ENCODE assay signal across 8 cellular contexts in the genomic region with DNA sequence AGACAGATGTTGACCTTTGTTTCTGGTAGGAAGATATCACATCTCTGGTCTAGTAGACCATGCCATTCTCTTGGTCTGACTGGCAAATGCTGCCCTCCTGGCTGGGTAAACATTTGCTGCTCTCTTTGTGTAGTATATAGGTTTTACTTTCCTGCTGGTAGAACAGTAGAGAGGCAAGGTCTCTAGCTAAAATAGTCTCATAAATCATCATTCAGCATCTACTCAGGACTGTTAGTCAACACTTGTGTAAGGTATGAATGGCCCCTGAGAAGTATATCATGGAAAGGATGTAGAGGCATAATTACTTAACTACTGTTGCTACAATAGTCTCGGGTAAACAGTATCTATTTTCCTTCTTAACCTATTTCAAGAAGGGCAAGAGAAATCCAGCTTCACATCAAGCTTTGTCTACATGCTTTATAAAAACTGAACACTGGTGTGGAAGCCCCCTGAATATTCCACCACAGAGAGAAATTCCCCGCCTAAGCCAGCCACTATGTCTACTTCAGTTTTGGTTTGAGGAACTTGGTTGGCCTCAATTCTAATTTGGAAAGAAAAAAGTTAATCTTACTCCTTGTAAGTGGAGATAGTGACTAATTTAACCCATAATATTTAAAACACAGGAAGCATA. TPM values are rescaled to one million over a fixed set of nuclear protein-coding genes. Genes with fewer than 3 reads are reported as not detected.
A peak's percentile ranks its signal among the peaks of the same experiment; 100 is the strongest.
DNase-seq lines count a peak whose midpoint lies in the region; ATAC-seq, FAIRE-seq and TF ChIP-seq lines count a peak whose summit lies in the region.

No MANE protein-coding gene starts in this region.

- H3K4me3 ChIP-seq in GM12878 (no peak overlapping the region), mesendoderm (ENCODE audit: low read length) (no peak overlapping the region)

- H3K4me2 ChIP-seq in GM12878 (ENCODE audit: control insufficient read depth, insufficient read depth) (peak overlapping the region; percentile 49), mesendoderm (ENCODE audit: low read length) (no peak overlapping the region)

- no peaks in the 10 kb centered on the region; the same call in 2 of the 3 replicates for H3K9me3 ChIP-seq in GM12878 (replicated peaks; ENCODE audit: control insufficient read depth, insufficient read depth, low read length)

- H2AFZ ChIP-seq in GM12878 (ENCODE audit: control insufficient read depth, low read depth, low read length) = peak overlapping the region; percentile 38

- no peaks in the 10 kb centered on the region for H4K20me1 ChIP-seq in GM12878 (ENCODE audit: control insufficient read depth, insufficient read depth)

- H3K79me2 ChIP-seq in GM12878 (ENCODE audit: control insufficient read depth, insufficient read depth, low read length) (no peaks in the 10 kb centered on the region), mesendoderm (ENCODE audit: control insufficient read depth, insufficient read depth, low read length) (no peaks in the 10 kb centered on the region)

- H3K23ac ChIP-seq in mesendoderm (ENCODE audit: low read length) = no peak overlapping the region

- H4K8ac ChIP-seq in mesendoderm (ENCODE audit: low read depth, low read length) = no peak overlapping the region

- 0% methylated on average over 2 of the region's 2 CpGs for whole genome bisulfite sequencing in GM12878 (ENCODE audit: insufficient coverage, insufficient replicate concordance, low lambda C conversion rate, missing lambda C conversion rate)
- no CpG with 5 or more reads among the region's 2 CpGs for WGBS in mesendoderm (ENCODE audit: extremely low coverage, insufficient coverage, low lambda C conversion rate)

- TF ChIP-seq EP300 in GM12878 (IDR thresholded peaks at IDR 0.05; ENCODE audit: borderline replicate concordance in 1 of 2, control insufficient read depth in 1 of 2, low read depth in 2 of 2, low read length in 2 of 2) = peak; percentile 37 to 72; a peak in 1 of 4 replicates

- no peak overlapping the region for H4K5ac ChIP-seq in mesendoderm (ENCODE audit: low read length)

- in situ Hi-C loops in GM12878 (cut with MboI) = no loop called here

- H3K27ac ChIP-seq in GM12878 (ENCODE audit: control insufficient read depth, insufficient read depth) = peak overlapping the region; percentile 49
- no peak overlapping the region for H3K27ac ChIP-seq in mesendoderm (ENCODE audit: low read depth, low read length)

- no peak overlapping the region for H3K9ac ChIP-seq in GM12878 (ENCODE audit: control insufficient read depth, insufficient read depth, low read length)
- no peak overlapping the region for H3K9ac ChIP-seq in mesendoderm (ENCODE audit: low read length)

- BruUV-seq in GM12878 (replicated peaks; lab: Mats Ljungman, UMichigan) = TSS peak; percentile 98

- TF ChIP-seq RAD21 in GM12878 (IDR thresholded peaks at IDR 0.05; ENCODE audit: insufficient read depth, low read depth, low read length) = peak; percentile 13; the same call in 1 of the 2 replicates

- POLR2A ChIA-PET in GM12878 (lab: Charles Lee) = interaction anchor here (0.8 to 2.6 kb wide), 9 partner anchors 15 to 132 kb away, joined by 3 to 9 read pairs (median 4); no protein-coding TSS in a partner anchor

- no peaks in the 10 kb centered on the region for H3K27me3 ChIP-seq in GM12878 (replicated peaks in 1 of 2; ENCODE audit: control insufficient read depth in 2 of 2, insufficient read depth in 2 of 2, low read length in 1 of 2)
- H3K27me3 ChIP-seq in mesendoderm (ENCODE audit: insufficient read depth, low read length, poor library complexity) = no peaks in the 10 kb centered on the region

- no peak overlapping the region for H3K4ac ChIP-seq in mesendoderm (ENCODE audit: low read depth, low read length)

- CTCF ChIA-PET in GM12878 (lab: Yijun Ruan, JAX) = interaction anchor here (0.6 to 1.4 kb wide), 3 partner anchors 12 to 85 kb away, joined by 3 to 8 read pairs (median 5); no protein-coding TSS in a partner anchor

- peak; percentile 41 for FAIRE-seq in GM12878 (lab: Jason Lieb, UNC)
- FAIRE-seq in RCC 7860 (lab: Jason Lieb, UNC) = no peak

- RAD21 ChIA-PET in GM12878 (lab: Charles Lee; ENCODE audit: unreplicated experiment) = interaction anchor here (0.8 to 2.2 kb wide), 13 partner anchors 16 to 152 kb away, joined by 3 to 14 read pairs (median 4); partner anchors contain the start of gene MYCBP2

- peaks cover 13% of the 10 kb centered on the region for H3K4me1 ChIP-seq in GM12878 (ENCODE audit: control insufficient read depth, insufficient read depth, low read length)
- H3K4me1 ChIP-seq in mesendoderm (ENCODE audit: control insufficient read depth, low read depth, low read length) = no peaks in the 10 kb centered on the region

- no peak overlapping the region for H2AK5ac ChIP-seq in mesendoderm (ENCODE audit: low read length)

- no peak overlapping the region for H3K56ac ChIP-seq in mesendoderm (ENCODE audit: low read length)

- TF ChIP-seq POLR2A in GM12878 (IDR thresholded peaks at IDR 0.05; ENCODE audit: low read depth, low read length) = no peak

- peak; percentile 66 for ATAC-seq in GM18867 (IDR thresholded peaks at IDR 0.05; ENCODE audit: unreplicated experiment)
- ATAC-seq in HG02642 (IDR thresholded peaks at IDR 0.05; ENCODE audit: poor library complexity, unreplicated experiment) = peak; percentile 68
- peak; percentile 81 for ATAC-seq in GM12878
- no peak for ATAC-seq in left colon

- H2BK15ac ChIP-seq in mesendoderm (replicated peaks; ENCODE audit: low read depth) = no peak overlapping the region

- DNase-seq in NCI-H1436 treated with DMSO at 0.1 percent for 48 hours (lab: John Stamatoyannopoulos, UW) = peak; percentile 93
- DNase-seq in GM12878 (ENCODE audit: low read depth, low spot score) = no peak
- no peak for DNase-seq in RCC 7860 (ENCODE audit: low spot score)
- DNase-seq in left colon = no peak
- no peak for DNase-seq in mesendoderm
- DNase-seq in SKM-1 treated with dmso at 0.1 percent for 144 hours (lab: John Stamatoyannopoulos, UW; ENCODE audit: unreplicated experiment) = no peak

- no peak overlapping the region for H3K18ac ChIP-seq in mesendoderm (ENCODE audit: low read length)

- H3K36me3 ChIP-seq in GM12878 (ENCODE audit: control insufficient read depth in 2 of 2, insufficient read depth in 2 of 2, low read length in 1 of 2) = no peaks in the 10 kb centered on the region
- H3K36me3 ChIP-seq in mesendoderm (ENCODE audit: control insufficient read depth, insufficient read depth, low read length) = no peaks in the 10 kb centered on the region

- TF ChIP-seq CTCF in GM12878 (IDR thresholded peaks at IDR 0.05 in 2 of 3, conservative IDR thresholded peaks at IDR 0.05 in 1 of 3; ENCODE audit: control insufficient read depth in 2 of 3, extremely low read depth in 1 of 3, insufficient read depth in 1 of 3, low read depth in 3 of 3, low read length in 3 of 3) = no peak

- H2BK120ac ChIP-seq in mesendoderm (ENCODE audit: low read depth, low read length) = no peak overlapping the region

- intact Hi-C loops in GM12878 (cut with micrococcal nuclease; ENCODE audit: unreplicated experiment) (loop anchor here (1.0 to 2.0 kb wide), 2 partner anchors 18 to 85 kb away; partner anchors contain the start of gene MYCBP2), left colon (cut with DNase I, micrococcal nuclease) (no loop called here)

- no peaks in the 10 kb centered on the region for H3K79me1 ChIP-seq in mesendoderm (ENCODE audit: low read length)

- SMC1A ChIA-PET in GM12878 (lab: Charles Lee; ENCODE audit: uncharacterized antibody, unreplicated experiment) = interaction anchor here (0.8 to 2.8 kb wide), 18 partner anchors 9 to 134 kb away, joined by 3 to 34 read pairs (median 4); partner anchors contain the start of gene MYCBP2

- no peak overlapping the region for H2BK5ac ChIP-seq in mesendoderm (ENCODE audit: low read length)

TF ChIP-seq in GM12878, 131 proteins besides CTCF, POLR2A, EP300 and RAD21 (continues in another document):
- TF ChIP-seq BHLHE40 (IDR thresholded peaks at IDR 0.05; ENCODE audit: borderline replicate concordance in 1 of 2, low read depth in 2 of 2, low read length in 1 of 2) = no peak
- TF ChIP-seq NR2C1 (IDR thresholded peaks at IDR 0.05) = no peak
- TF ChIP-seq BCL11A (IDR thresholded peaks at IDR 0.05; ENCODE audit: low read depth, low read length) = 0 out of 2 replicates have a peak, but pooled peaks have one; percentile 60
- TF ChIP-seq SMARCA5 (IDR thresholded peaks at IDR 0.05) = no peak
- no peak for TF ChIP-seq EGR1 (IDR thresholded peaks at IDR 0.05; ENCODE audit: borderline replicate concordance in 1 of 2, low read depth in 2 of 2, low read length in 2 of 2)
- TF ChIP-seq DPF2 (IDR thresholded peaks at IDR 0.05) = 0 out of 2 replicates have a peak, but pooled peaks have one; percentile 50

RNA-seq across cellular contexts. Expression of gene MYCBP2, which starts 18.4 kb away (rescaled TPM):
- 652 and 698 TPM in 2 replicates for total RNA-seq in GM12878 (2013; cell fraction: nucleolus; rRNA removed)
- 126 and 135 TPM in 2 replicates for total RNA-seq in GM12878 (2014; rRNA removed)
- total RNA-seq in GM12878 (2014; rRNA removed; fragmentation: Illumina TruSeq; extraction: Trizol) = 123 and 135 TPM in 2 replicates
- total RNA-seq in GM12878 (2021) = 151 and 152 TPM in 2 replicates
- 54.4 TPM for polyA plus RNA-seq in GM12878 (2011; ENCODE audit: low read depth)
- 119 and 157 TPM in 2 replicates for polyA plus RNA-seq in GM12878 (2011; rRNA removed)
- polyA plus RNA-seq in GM12878 (2011; cell fraction: cytosol; rRNA removed) = 92.2 and 110 TPM in 2 replicates
- 164 and 187 TPM in 2 replicates for polyA plus RNA-seq in GM12878 (2011; cell fraction: nucleus; rRNA removed)
- 75.0 and 78.0 TPM in 2 replicates for polyA plus RNA-seq in GM12878 (2012)
- 126 and 149 TPM in 2 replicates for polyA plus RNA-seq in GM12878 (2014; fragmentation: Illumina TruSeq; extraction: Trizol)
- polyA plus RNA-seq in GM12878 (2014; fragmentation: Nextera tagmentation; extraction: Ambion mirVana) = 10 to 100 TPM; 51.9 to 56.6 TPM
- polyA plus RNA-seq in GM12878 (2014; rRNA removed) = 77.0 and 82.4 TPM in 2 replicates
- 10 to 100 TPM; 56.8 to 62.4 TPM for polyA plus RNA-seq in GM12878 (2016; fragmentation: Nextera tagmentation; extraction: Ambion mirVana)
- 271 and 396 TPM in 2 replicates for polyA minus RNA-seq in GM12878 (2011; rRNA and poly(A)+ RNA removed)
- polyA minus RNA-seq in GM12878 (2011; cell fraction: cytosol; rRNA and poly(A)+ RNA removed) = 106 and 154 TPM in 2 replicates
- 339 and 523 TPM in 2 replicates for polyA minus RNA-seq in GM12878 (2011; cell fraction: nucleus; rRNA and poly(A)+ RNA removed)
- total RNA-seq in left colon = 10 to 100 TPM; 40.8 to 42.2 TPM
- polyA plus RNA-seq in mesendoderm (2013, experiment 1 of 2) = 19.4 TPM
- polyA plus RNA-seq in mesendoderm (2013, experiment 2 of 2) = 19.5 TPM
